In genomic region chr12:26054383-26054782, GRCh38 we compare ENCODE assay signal across 17 cellular contexts.
A peak's percentile ranks its signal among the peaks of the same experiment; 100 is the strongest.
DNase-seq lines count a peak whose midpoint lies in the region; ATAC-seq, FAIRE-seq and TF ChIP-seq lines count a peak whose summit lies in the region.
"Had no signal": no experiment of that assay in that cellular context is flagged by ENCODE, and none has a peak within 500 bp of the region (broad histone marks: within the 10 kb centered on the region; RNA-seq: fewer than 3 reads in every experiment).

No MANE protein-coding gene starts in this region.

- peak; percentile 21 for FAIRE-seq in endometrium (lab: Jason Lieb, UNC)
- FAIRE-seq: H54, HepG2 had no signal

- no TSS peak for BruUV-seq in Panc1 (replicated peaks; lab: Mats Ljungman, UMichigan)

- H4K5ac ChIP-seq in mesendoderm (ENCODE audit: low read length): no peak overlapping the region

- peaks cover 6% of the 10 kb centered on the region for H3K79me1 ChIP-seq in mesendoderm (ENCODE audit: low read length)

- H2AK5ac ChIP-seq in mesendoderm (ENCODE audit: low read length): no peak overlapping the region

- no peak overlapping the region for H2BK15ac ChIP-seq in mesendoderm (replicated peaks; ENCODE audit: low read depth)

- H3K4me3 ChIP-seq in H7 (ENCODE audit: insufficient read depth, low read depth, low read length): no peak overlapping the region
- H3K4me3 ChIP-seq in Panc1 (ENCODE audit: low read depth in 2 of 2, low read length in 2 of 2): no peak overlapping the region
- no peak overlapping the region for H3K4me3 ChIP-seq in mesendoderm (ENCODE audit: low read length)
- H3K4me3 ChIP-seq: A549 had no signal

- H3K27me3 ChIP-seq in H7 (ENCODE audit: control insufficient read depth, insufficient read depth, low read length) (no peaks in the 10 kb centered on the region), Panc1 (ENCODE audit: control insufficient read depth, insufficient read depth, low read length) (no peaks in the 10 kb centered on the region), mesendoderm (ENCODE audit: insufficient read depth, low read length, poor library complexity) (no peaks in the 10 kb centered on the region)
- H3K27me3 ChIP-seq: BE2C had no signal

- H3K36me3 ChIP-seq in H7 (replicated peaks; ENCODE audit: control insufficient read depth, insufficient read depth, low read length) (no peaks in the 10 kb centered on the region; the same call in 1 of the 2 replicates), Panc1 (ENCODE audit: control insufficient read depth, insufficient read depth, low read length) (no peaks in the 10 kb centered on the region), mesendoderm (ENCODE audit: control insufficient read depth, insufficient read depth, low read length) (no peaks in the 10 kb centered on the region)
- H3K36me3 ChIP-seq: BE2C had no signal

- POLR2A ChIA-PET in Panc1 (lab: Charles Lee): no interaction called here

- H3K9ac ChIP-seq in mesendoderm (ENCODE audit: low read length): no peak overlapping the region

- no CpG with 5 or more reads among the region's 4 CpGs for WGBS in mesendoderm (ENCODE audit: extremely low coverage, insufficient coverage, low lambda C conversion rate)

- no peak overlapping the region for H2BK5ac ChIP-seq in mesendoderm (ENCODE audit: low read length)

- CTCF ChIA-PET in Panc1 (lab: Charles Lee): no interaction called here

- no peak overlapping the region for H3K4ac ChIP-seq in mesendoderm (ENCODE audit: low read depth, low read length)

- DNase-seq in H7 (peak; percentile 9), Panc1 (ENCODE audit: low read depth, low spot score) (no peak), mesendoderm (peak; percentile 46), NCI-H2029 (lab: John Stamatoyannopoulos, UW) (no peak), occipital lobe (lab: John Stamatoyannopoulos, UW) (no peak), GM03348 (ENCODE audit: low spot score) (no peak)
- DNase-seq: BE2C; CD4-positive, alpha-beta memory T cell; DMS153; DND-41; GF-D8 had no signal

- H2BK120ac ChIP-seq in mesendoderm (ENCODE audit: low read depth, low read length): no peak overlapping the region

- peaks cover 3% of the 10 kb centered on the region for H3K79me2 ChIP-seq in mesendoderm (ENCODE audit: control insufficient read depth, insufficient read depth, low read length)

- no peak overlapping the region for H3K56ac ChIP-seq in mesendoderm (ENCODE audit: low read length)

- ATAC-seq in Panc1: no peak
- ATAC-seq in HG03039 (IDR thresholded peaks at IDR 0.05; ENCODE audit: unreplicated experiment): no peak
- ATAC-seq: A549, HepG2 had no signal

- intact Hi-C loops in Panc1 (cut with micrococcal nuclease; ENCODE audit: unreplicated experiment): no loop called here

- H3K4me1 ChIP-seq in Panc1 (ENCODE audit: control insufficient read depth, insufficient read depth, low read length) (peaks cover 45% of the 10 kb centered on the region), mesendoderm (ENCODE audit: control insufficient read depth, low read depth, low read length) (no peaks in the 10 kb centered on the region)
- H3K4me1 ChIP-seq: BE2C had no signal

- TF ChIP-seq CTCF in Panc1 (IDR thresholded peaks at IDR 0.05): no peak

- in situ Hi-C loops in Panc1 (cut with HindIII; ENCODE audit: low pct_unique_long_range_greater_than_20kb, low sequenced_read_pairs): no loop called here

- H3K27ac ChIP-seq in Panc1 (ENCODE audit: low read length) (peak overlapping the region; percentile 71), mesendoderm (ENCODE audit: low read depth, low read length) (no peak overlapping the region)
- H3K27ac ChIP-seq: A549, C4-2B had no signal

- no peaks in the 10 kb centered on the region for H3K9me3 ChIP-seq in Panc1 (ENCODE audit: control insufficient read depth, insufficient read depth, low read depth, low read length)
- H3K9me3 ChIP-seq: A549, BE2C had no signal

- no peak overlapping the region for H3K18ac ChIP-seq in mesendoderm (ENCODE audit: low read length)

- no peak overlapping the region for H3K4me2 ChIP-seq in mesendoderm (ENCODE audit: low read length)
- H3K4me2 ChIP-seq: A549 had no signal

- H4K8ac ChIP-seq in mesendoderm (ENCODE audit: low read depth, low read length): no peak overlapping the region

- no peak overlapping the region for H3K23ac ChIP-seq in mesendoderm (ENCODE audit: low read length)

Comparison
In these comparisons a context has a peak if more than half of its experiments do, and no peak if none do; other contexts are left out.
1. DNase-seq: peak in H7 (single experiment) and mesendoderm (single experiment); none in Panc1 (single experiment), NCI-H2029 (single experiment), occipital lobe (single experiment) and GM03348 (single experiment).